In genomic region chr12:57226588-57227314, GRCh38 we compare ENCODE assay signal across 9 cellular contexts. TPM values are rescaled to one million over a fixed set of nuclear protein-coding genes. Genes with fewer than 3 reads are reported as not detected.
A peak's percentile ranks its signal among the peaks of the same experiment; 100 is the strongest.
DNase-seq lines count a peak whose midpoint lies in the region; ATAC-seq, FAIRE-seq and TF ChIP-seq lines count a peak whose summit lies in the region.
"Had no signal": no experiment of that assay in that cellular context is flagged by ENCODE, and none has a peak within 500 bp of the region (broad histone marks: within the 10 kb centered on the region; RNA-seq: fewer than 3 reads in every experiment).

No MANE protein-coding gene starts in this region.

- H2AK9ac ChIP-seq in IMR-90 (replicated peaks; ENCODE audit: low read depth, low read length, poor library complexity) = peak overlapping the region; percentile 68

- no peak overlapping the region; the same call in 1 of the 2 replicates for H2AK5ac ChIP-seq in IMR-90 (ENCODE audit: low read depth, low read length)

- no peak overlapping the region for H2BK120ac ChIP-seq in IMR-90 (ENCODE audit: low read depth, low read length)

- H2BK15ac ChIP-seq in IMR-90 (ENCODE audit: low read depth, low read length) = no peak overlapping the region

- H2BK5ac ChIP-seq in IMR-90 (ENCODE audit: low read depth, low read length, poor library complexity, severe bottlenecking) = no peak overlapping the region

- no peak for TF ChIP-seq RAD21 in IMR-90 (IDR thresholded peaks at IDR 0.05; ENCODE audit: low read length)
- TF ChIP-seq RAD21 in GM12878 (IDR thresholded peaks at IDR 0.05; ENCODE audit: insufficient read depth, low read depth, low read length) = no peak

- H2AFZ ChIP-seq in IMR-90 (replicated peaks; ENCODE audit: low read length, poor library complexity) (peak overlapping the region; percentile 46), GM12878 (ENCODE audit: control insufficient read depth, low read depth, low read length) (peak overlapping the region; percentile 81)

- H4K20me1 ChIP-seq in IMR-90 (ENCODE audit: insufficient read depth, low read length) = peaks cover 15% of the 10 kb centered on the region
- no peaks in the 10 kb centered on the region for H4K20me1 ChIP-seq in GM12878 (ENCODE audit: control insufficient read depth, insufficient read depth)

- dilution Hi-C loops in IMR-90 (cut with HindIII; ENCODE audit: low sequenced_read_pairs, unreplicated experiment) = no loop called here

- H4K8ac ChIP-seq in IMR-90 (ENCODE audit: low read depth in 2 of 2, low read length in 2 of 2) = no peak overlapping the region

- H3K4ac ChIP-seq in IMR-90 (ENCODE audit: low read depth, low read length) = no peak overlapping the region; the same call in 1 of the 2 replicates

- ATAC-seq in IMR-90 (ENCODE audit: low read depth) (no peak), GM12878 (no peak), HG03521 (IDR thresholded peaks at IDR 0.05; ENCODE audit: unreplicated experiment) (no peak)
- no peak for ATAC-seq in naive thymus-derived CD4-positive, alpha-beta T cell

- H3K27me3 Mint-ChIP-seq in Caco-2 (ENCODE audit: insufficient read depth, unreplicated experiment) = no peaks in the 10 kb centered on the region
- peaks cover 40 to 58% (median 52%) of the 10 kb centered on the region in 5 donors for H3K27me3 Mint-ChIP-seq in naive thymus-derived CD4-positive, alpha-beta T cell

- TF ChIP-seq CTCF in Caco-2 (IDR thresholded peaks at IDR 0.05; ENCODE audit: insufficient read depth in 1 of 2, low read depth in 1 of 2, low read length in 1 of 2, severe bottlenecking in 1 of 2, unreplicated experiment in 1 of 2) = no peak
- no peak for TF ChIP-seq CTCF in IMR-90 (conservative IDR thresholded peaks at IDR 0.05; ENCODE audit: low read depth, low read length)
- no peak for TF ChIP-seq CTCF in GM12878 (IDR thresholded peaks at IDR 0.05 in 2 of 3, conservative IDR thresholded peaks at IDR 0.05 in 1 of 3; ENCODE audit: control insufficient read depth in 2 of 3, extremely low read depth in 1 of 3, insufficient read depth in 1 of 3, low read depth in 3 of 3, low read length in 3 of 3)
- TF ChIP-seq CTCF in thyroid gland (IDR thresholded peaks at IDR 0.05) = no peak

- H3K14ac ChIP-seq in IMR-90 (replicated peaks; ENCODE audit: low read depth, low read length) = no peak overlapping the region

- H3K9ac ChIP-seq in IMR-90 (ENCODE audit: low read depth, low read length) (no peak overlapping the region), GM12878 (ENCODE audit: control insufficient read depth, insufficient read depth, low read length) (0 out of 2 replicates have a peak overlapping the region, but pooled peaks have one; percentile 8)

- H3K23ac ChIP-seq in IMR-90 (ENCODE audit: low read depth, low read length) = no peak overlapping the region

- intact Hi-C loops in Caco-2 (cut with micrococcal nuclease; ENCODE audit: unreplicated experiment) (no loop called here), IMR-90 (cut with micrococcal nuclease) (no loop called here), GM12878 (cut with micrococcal nuclease; ENCODE audit: unreplicated experiment) (no loop called here), thyroid gland (cut with DNase I) (no loop called here)
- intact Hi-C loops in naive thymus-derived CD4-positive, alpha-beta T cell (cut with micrococcal nuclease) = loop anchor here in 1 of 2 donors (5.0 kb wide), 1 partner anchor 594 kb away; the partner anchor contains the start of gene BAZ2A

- no peak overlapping the region for H4K91ac ChIP-seq in IMR-90 (ENCODE audit: insufficient read depth, low read depth, low read length)

- peak overlapping the region; percentile 5; the same call in 1 of the 2 replicates for H3K4me2 ChIP-seq in IMR-90 (ENCODE audit: low read depth, low read length)
- H3K4me2 ChIP-seq in GM12878 (ENCODE audit: control insufficient read depth, insufficient read depth) = peak overlapping the region; percentile 56

- POLR2A ChIA-PET in Caco-2 (lab: Charles Lee) (no interaction called here), IMR-90 (lab: Charles Lee; ENCODE audit: unreplicated experiment) (no interaction called here), GM12878 (lab: Charles Lee) (interaction anchor here (0.7 to 1.3 kb wide), 5 partner anchors 9 to 148 kb away, joined by 3 to 5 read pairs (median 5); partner anchors contain the start of gene NEMP1)
- POLR2A ChIA-PET in naive thymus-derived CD4-positive, alpha-beta T cell (lab: Charles Lee) = interaction anchor here (0.6 to 9.4 kb wide), 4 partner anchors 12 to 291 kb away, joined by 3 to 79 read pairs (median 3); a partner anchor contains a TSS

- no peaks in the 10 kb centered on the region for H3K27me3 ChIP-seq in Caco-2 (replicated peaks; ENCODE audit: control insufficient read depth, insufficient read depth, low read length)
- H3K27me3 ChIP-seq in IMR-90 (ENCODE audit: control insufficient read depth, insufficient read depth, low read length) = peaks cover 17% of the 10 kb centered on the region
- peaks cover 5 to 8% of the 10 kb centered on the region in 2 experiments; a peak in 3 of 4 replicates for H3K27me3 ChIP-seq in GM12878 (replicated peaks in 1 of 2; ENCODE audit: control insufficient read depth in 2 of 2, insufficient read depth in 2 of 2, low read length in 1 of 2)
- H3K27me3 ChIP-seq in naive thymus-derived CD4-positive, alpha-beta T cell (ENCODE audit: control insufficient read depth in 2 of 2, insufficient read depth in 2 of 2, low read length in 2 of 2) = peaks cover 9 to 41% of the 10 kb centered on the region in 2 donors
- peaks cover 22% of the 10 kb centered on the region for H3K27me3 ChIP-seq in thyroid gland

- no peak for FAIRE-seq in GM12878 (lab: Jason Lieb, UNC)
- FAIRE-seq: G401.6 had no signal

- no peak overlapping the region for H2BK20ac ChIP-seq in IMR-90 (ENCODE audit: low read depth, low read length)

- TF ChIP-seq EP300 in GM12878 (IDR thresholded peaks at IDR 0.05; ENCODE audit: borderline replicate concordance in 1 of 2, control insufficient read depth in 1 of 2, low read depth in 2 of 2, low read length in 2 of 2) = no peak

- SMC1A ChIA-PET in GM12878 (lab: Charles Lee; ENCODE audit: uncharacterized antibody, unreplicated experiment) = interaction anchor here (1.3 kb wide), 1 partner anchor 17 kb away, joined by 4 read pairs; no protein-coding TSS in a partner anchor

- whole genome bisulfite sequencing in IMR-90 (ENCODE audit: extremely low coverage in 2 of 2, insufficient read length in 1 of 2), 2 experiments = 60% methylated on average over 4 of the region's 35 CpGs; no CpG with 5 or more reads in 1 of the 2 experiments
- 26% methylated on average over 17 of the region's 35 CpGs for WGBS in GM12878 (ENCODE audit: insufficient coverage, insufficient replicate concordance, low lambda C conversion rate, missing lambda C conversion rate)
- WGBS in thyroid gland, 2 donors = 13 to 15% methylated on average over 26 to 34 of the region's 35 CpGs

- DNase-seq in Caco-2 (no peak), IMR-90 (no peak), GM12878 (ENCODE audit: low read depth, low spot score) (no peak), foreskin melanocyte (no peak), thyroid gland (no peak)
- DNase-seq in naive thymus-derived CD4-positive, alpha-beta T cell = no peak

- CTCF ChIA-PET in Caco-2 (lab: Charles Lee) = interaction anchor here (0.6 to 2.1 kb wide), 4 partner anchors 9 to 16 kb away, joined by 3 to 8 read pairs (median 4); no protein-coding TSS in a partner anchor
- CTCF ChIA-PET in IMR-90 (lab: Yijun Ruan, JAX) = interaction anchor here (1.0 to 5.3 kb wide), 2 partner anchors 15 to 24 kb away, joined by 3 to 47 read pairs; partner anchors contain the start of gene STAC3
- CTCF ChIA-PET in GM12878 (lab: Yijun Ruan, JAX) = interaction anchor here (0.8 to 7.8 kb wide), 10 partner anchors 9 to 469 kb away, joined by 3 to 202 read pairs (median 5); partner anchors contain the start of genes INHBE and NXPH4
- CTCF ChIA-PET in naive thymus-derived CD4-positive, alpha-beta T cell (lab: Charles Lee) = interaction anchor here (0.5 to 11.7 kb wide), 5 partner anchors 13 to 574 kb away, joined by 3 to 148 read pairs (median 3); a partner anchor contains a TSS

- H3K36me3 Mint-ChIP-seq in Caco-2 (ENCODE audit: insufficient read depth, unreplicated experiment) = peaks cover 39% of the 10 kb centered on the region
- H3K36me3 Mint-ChIP-seq in naive thymus-derived CD4-positive, alpha-beta T cell = peaks cover 0 to 14% (median 0%) of the 10 kb centered on the region in 5 donors

- H3K56ac ChIP-seq in IMR-90 (ENCODE audit: extremely low read depth, insufficient read depth, low read length) = no peak overlapping the region

- peaks cover 18 to 27% of the 10 kb centered on the region in 2 experiments; a peak in 3 of 4 replicates for H3K79me1 ChIP-seq in IMR-90 (ENCODE audit: low read depth in 1 of 2, low read length in 2 of 2)

- H3K9me3 Mint-ChIP-seq in Caco-2 (ENCODE audit: unreplicated experiment) = no peaks in the 10 kb centered on the region
- H3K9me3 Mint-ChIP-seq in naive thymus-derived CD4-positive, alpha-beta T cell = peaks cover 0 to 5% (median 0%) of the 10 kb centered on the region in 11 donors

- no peak overlapping the region for H3K4me3 ChIP-seq in Caco-2 (ENCODE audit: low read depth, low read length)
- H3K4me3 ChIP-seq in IMR-90 (ENCODE audit: insufficient read depth, low read depth, low read length) = no peak overlapping the region
- H3K4me3 ChIP-seq in GM12878 = no peak overlapping the region
- no peak overlapping the region for H3K4me3 ChIP-seq in naive thymus-derived CD4-positive, alpha-beta T cell (ENCODE audit: low read length)
- no peak overlapping the region for H3K4me3 ChIP-seq in thyroid gland (replicated peaks in 1 of 3)
- H3K4me3 ChIP-seq: lung had no signal

- no peak overlapping the region for H4K5ac ChIP-seq in IMR-90 (ENCODE audit: low read depth, low read length)

- peaks cover 14% of the 10 kb centered on the region for H3K9me1 ChIP-seq in IMR-90 (ENCODE audit: insufficient read depth, low read length)

- H3K4me1 ChIP-seq in Caco-2 (peaks cover 4% of the 10 kb centered on the region; the same call in 1 of the 2 replicates), IMR-90 (ENCODE audit: control insufficient read depth, insufficient read depth, low read length) (peaks cover 14% of the 10 kb centered on the region), GM12878 (ENCODE audit: control insufficient read depth, insufficient read depth, low read length) (peaks cover 31% of the 10 kb centered on the region), thyroid gland (peaks cover 10 to 43% of the 10 kb centered on the region in 2 donors)
- peaks cover 21 to 50% of the 10 kb centered on the region in 2 donors for H3K4me1 ChIP-seq in naive thymus-derived CD4-positive, alpha-beta T cell (ENCODE audit: control insufficient read depth in 2 of 2, insufficient read depth in 2 of 2, low read length in 2 of 2)

- H3K9me3 ChIP-seq in Caco-2 = no peaks in the 10 kb centered on the region
- H3K9me3 ChIP-seq in IMR-90 (ENCODE audit: control insufficient read depth, insufficient read depth, low read length) = no peaks in the 10 kb centered on the region
- H3K9me3 ChIP-seq in GM12878 (replicated peaks; ENCODE audit: control insufficient read depth, insufficient read depth, low read length) = no peaks in the 10 kb centered on the region
- H3K9me3 ChIP-seq in naive thymus-derived CD4-positive, alpha-beta T cell (ENCODE audit: control insufficient read depth in 2 of 3, low read length in 3 of 3) = no peaks in the 10 kb centered on the region
- no peaks in the 10 kb centered on the region for H3K9me3 ChIP-seq in thyroid gland

- H3K27ac ChIP-seq in IMR-90 (ENCODE audit: insufficient read depth, low read length) (no peak overlapping the region), GM12878 (ENCODE audit: control insufficient read depth, insufficient read depth) (no peak overlapping the region), thyroid gland (no peak overlapping the region)
- no peak overlapping the region for H3K27ac ChIP-seq in naive thymus-derived CD4-positive, alpha-beta T cell (ENCODE audit: low read depth, low read length)

- H3K18ac ChIP-seq in IMR-90 (ENCODE audit: low read depth, low read length) = no peak overlapping the region

- peak overlapping the region; percentile 17 for H3K4me3 Mint-ChIP-seq in Caco-2 (ENCODE audit: unreplicated experiment)
- H3K4me3 Mint-ChIP-seq in naive thymus-derived CD4-positive, alpha-beta T cell = peak overlapping the region in 9 of 10 donors; percentile 13 to 76 (median 68)

- in situ Hi-C loops in IMR-90 (cut with MboI; ENCODE audit: low sequenced_read_pairs) = no loop called here
- in situ Hi-C loops in GM12878 (cut with MboI) = no loop called here

- peaks cover 14% of the 10 kb centered on the region for H3K4me1 Mint-ChIP-seq in Caco-2 (ENCODE audit: low read depth, unreplicated experiment)
- peaks cover 41 to 74% (median 58%) of the 10 kb centered on the region in 7 donors for H3K4me1 Mint-ChIP-seq in naive thymus-derived CD4-positive, alpha-beta T cell

- H3K36me3 ChIP-seq in Caco-2 (ENCODE audit: control insufficient read depth, insufficient read depth, low read length) = peaks cover 1% of the 10 kb centered on the region; the same call in 1 of the 2 replicates
- H3K36me3 ChIP-seq in IMR-90 (ENCODE audit: control insufficient read depth, insufficient read depth, low read length) = peaks cover 11% of the 10 kb centered on the region
- peaks cover 2 to 6% of the 10 kb centered on the region in 2 experiments for H3K36me3 ChIP-seq in GM12878 (ENCODE audit: control insufficient read depth in 2 of 2, insufficient read depth in 2 of 2, low read length in 1 of 2)
- H3K36me3 ChIP-seq in naive thymus-derived CD4-positive, alpha-beta T cell (ENCODE audit: control insufficient read depth in 2 of 3, insufficient read depth in 3 of 3, low read length in 3 of 3) = peaks cover 0 to 6% (median 0%) of the 10 kb centered on the region in 3 experiments
- no peaks in the 10 kb centered on the region for H3K36me3 ChIP-seq in thyroid gland

- no peak overlapping the region for H3K27ac Mint-ChIP-seq in Caco-2 (ENCODE audit: unreplicated experiment)
- peak overlapping the region in 2 of 9 donors; percentile 13 to 73 for H3K27ac Mint-ChIP-seq in naive thymus-derived CD4-positive, alpha-beta T cell

- TF ChIP-seq POLR2A in IMR-90 (IDR thresholded peaks at IDR 0.05; ENCODE audit: low read depth, low read length) (no peak), GM12878 (IDR thresholded peaks at IDR 0.05; ENCODE audit: low read depth, low read length) (no peak), thyroid gland (IDR thresholded peaks at IDR 0.05) (no peak)

- no TSS peak for BruUV-seq in Caco-2 (replicated peaks; lab: Mats Ljungman, UMichigan)
- BruUV-seq in IMR-90 (replicated peaks; lab: Mats Ljungman, UMichigan) = no TSS peak
- no TSS peak for BruUV-seq in GM12878 (replicated peaks; lab: Mats Ljungman, UMichigan)

- RAD21 ChIA-PET in GM12878 (lab: Charles Lee; ENCODE audit: unreplicated experiment) = interaction anchor here (0.6 to 2.0 kb wide), 7 partner anchors 11 to 227 kb away, joined by 3 to 12 read pairs (median 6); partner anchors contain the start of gene STAT6

- peaks cover 22% of the 10 kb centered on the region for H3K79me2 ChIP-seq in GM12878 (ENCODE audit: control insufficient read depth, insufficient read depth, low read length)

RNA-seq across cellular contexts. Expression of gene SHMT2, which starts 2.8 kb away (rescaled TPM):
- total RNA-seq in Caco-2 (2022) = 387 and 466 TPM in 2 replicates
- total RNA-seq in IMR-90 (2012; rRNA removed) = 225 and 266 TPM in 2 replicates
- 302 and 364 TPM in 2 replicates for polyA plus RNA-seq in IMR-90 (2012; rRNA removed)
- polyA plus RNA-seq in IMR-90 (2012; cell fraction: cytosol; rRNA removed) = 201 and 323 TPM in 2 replicates
- 303 and 511 TPM in 2 replicates for polyA plus RNA-seq in IMR-90 (2012; cell fraction: nucleus; rRNA removed; ENCODE audit: low replicate concordance)
- total RNA-seq in GM12878 (2013; cell fraction: nucleolus; rRNA removed) = 103 and 117 TPM in 2 replicates
- 247 and 292 TPM in 2 replicates for total RNA-seq in GM12878 (2014; rRNA removed)
- 147 and 158 TPM in 2 replicates for total RNA-seq in GM12878 (2014; rRNA removed; fragmentation: Illumina TruSeq; extraction: Trizol)
- total RNA-seq in GM12878 (2021) = 288 and 297 TPM in 2 replicates
- polyA plus RNA-seq in GM12878 (2011; ENCODE audit: low read depth) = 113 TPM
- 93.5 and 253 TPM in 2 replicates for polyA plus RNA-seq in GM12878 (2011; rRNA removed)
- polyA plus RNA-seq in GM12878 (2011; cell fraction: cytosol; rRNA removed) = 380 and 408 TPM in 2 replicates
- polyA plus RNA-seq in GM12878 (2011; cell fraction: nucleus; rRNA removed) = 498 and 628 TPM in 2 replicates
- polyA plus RNA-seq in GM12878 (2012) = 207 and 235 TPM in 2 replicates
- polyA plus RNA-seq in GM12878 (2014; fragmentation: Illumina TruSeq; extraction: Trizol) = 96.4 and 282 TPM in 2 replicates
- polyA plus RNA-seq in GM12878 (2014; fragmentation: Nextera tagmentation; extraction: Ambion mirVana) = 10 to 100 TPM; 57.0 to 65.6 TPM
- polyA plus RNA-seq in GM12878 (2014; rRNA removed) = 193 and 221 TPM in 2 replicates
- polyA plus RNA-seq in GM12878 (2016; fragmentation: Nextera tagmentation; extraction: Ambion mirVana) = 100 to 1,000 TPM; 153 to 178 TPM
- 217 and 275 TPM in 2 replicates for polyA minus RNA-seq in GM12878 (2011; rRNA and poly(A)+ RNA removed)
- 110 and 146 TPM in 2 replicates for polyA minus RNA-seq in GM12878 (2011; cell fraction: cytosol; rRNA and poly(A)+ RNA removed)
- 118 and 173 TPM in 2 replicates for polyA minus RNA-seq in GM12878 (2011; cell fraction: nucleus; rRNA and poly(A)+ RNA removed)
- 100 to 1,000 TPM in 1 of 5 experiments, 10 to 100 TPM in 4; 21.7 to 175 (median 36.1) TPM for total RNA-seq in naive thymus-derived CD4-positive, alpha-beta T cell
- polyA plus RNA-seq in naive thymus-derived CD4-positive, alpha-beta T cell = 10 to 100 TPM; 29.7 to 40.4 TPM
- total RNA-seq in thyroid gland = 10 to 100 TPM; 34.0 to 58.4 (median 49.8) TPM

RNA-seq across cellular contexts. Expression of gene NXPH4, which starts 10.2 kb away (rescaled TPM):
- total RNA-seq in Caco-2 (2022) (10.0 and 10.6 TPM in 2 replicates), IMR-90 (2012; rRNA removed) (0.36 and 0.56 TPM in 2 replicates), GM12878 (2014; rRNA removed) (not detected in 2 replicates), GM12878 (2014; rRNA removed; fragmentation: Illumina TruSeq; extraction: Trizol) (not detected in 2 replicates), GM12878 (2021) (0.19 and 0.26 TPM in 2 replicates), thyroid gland (under 1 TPM in 1 of 4 donors, not detected in 3; 0.27 TPM)
- polyA plus RNA-seq in IMR-90 (2012; rRNA removed) (3.3 and 3.8 TPM in 2 replicates), GM12878 (2011; rRNA removed) (not detected in 2 replicates), GM12878 (2014; fragmentation: Illumina TruSeq; extraction: Trizol) (0.03 TPM in 1 of 2 replicates, not detected in the other), GM12878 (2014; fragmentation: Nextera tagmentation; extraction: Ambion mirVana) (not detected), GM12878 (2014; rRNA removed) (not detected in 2 replicates), GM12878 (2016; fragmentation: Nextera tagmentation; extraction: Ambion mirVana) (not detected)
- 4.8 and 7.5 TPM in 2 replicates for polyA plus RNA-seq in IMR-90 (2012; cell fraction: cytosol; rRNA removed)
- polyA plus RNA-seq in IMR-90 (2012; cell fraction: nucleus; rRNA removed; ENCODE audit: low replicate concordance) = 3.3 and 5.8 TPM in 2 replicates
- 0.48 TPM in 1 of 2 replicates, not detected in the other for total RNA-seq in GM12878 (2013; cell fraction: nucleolus; rRNA removed)
- not detected for polyA plus RNA-seq in GM12878 (2011; ENCODE audit: low read depth)
- polyA plus RNA-seq in GM12878 (2011; cell fraction: cytosol; rRNA removed) = 0.12 TPM in 1 of 2 replicates, not detected in the other
- polyA plus RNA-seq in GM12878 (2011; cell fraction: nucleus; rRNA removed) = 0.29 and 0.58 TPM in 2 replicates
- 0.46 and 0.54 TPM in 2 replicates for polyA plus RNA-seq in GM12878 (2012)
- not detected in 2 replicates for polyA minus RNA-seq in GM12878 (2011; rRNA and poly(A)+ RNA removed)
- polyA minus RNA-seq in GM12878 (2011; cell fraction: cytosol; rRNA and poly(A)+ RNA removed) = not detected in 2 replicates
- not detected in 2 replicates for polyA minus RNA-seq in GM12878 (2011; cell fraction: nucleus; rRNA and poly(A)+ RNA removed)
- total RNA-seq in naive thymus-derived CD4-positive, alpha-beta T cell = under 1 TPM in 1 of 5 experiments, not detected in 4; 0.31 TPM
- polyA plus RNA-seq in naive thymus-derived CD4-positive, alpha-beta T cell = not detected

RNA-seq across cellular contexts. Expression of gene STAC3, which starts 24.2 kb away (rescaled TPM):
- total RNA-seq in Caco-2 (2022) (0.70 and 1.3 TPM in 2 replicates), IMR-90 (2012; rRNA removed) (under 0.01 and 0.18 TPM in 2 replicates), GM12878 (2014; rRNA removed) (2.7 and 3.6 TPM in 2 replicates), GM12878 (2014; rRNA removed; fragmentation: Illumina TruSeq; extraction: Trizol) (3.3 and 4.0 TPM in 2 replicates), GM12878 (2021) (5.5 and 5.7 TPM in 2 replicates), thyroid gland (1 to 10 TPM in 2 of 4 donors, under 1 TPM in 1, not detected in 1; 0.88 to 7.3 (median 3.0) TPM)
- polyA plus RNA-seq in IMR-90 (2012; rRNA removed) (0.67 and 0.80 TPM in 2 replicates), GM12878 (2011; rRNA removed) (8.8 and 10.4 TPM in 2 replicates), GM12878 (2014; fragmentation: Illumina TruSeq; extraction: Trizol) (9.8 and 9.9 TPM in 2 replicates), GM12878 (2014; fragmentation: Nextera tagmentation; extraction: Ambion mirVana) (under 1 TPM; 0.49 to 0.55 TPM), GM12878 (2014; rRNA removed) (8.3 and 9.4 TPM in 2 replicates), GM12878 (2016; fragmentation: Nextera tagmentation; extraction: Ambion mirVana) (1 to 10 TPM; 1.7 to 2.1 TPM)
- 0.13 and 0.66 TPM in 2 replicates for polyA plus RNA-seq in IMR-90 (2012; cell fraction: cytosol; rRNA removed)
- polyA plus RNA-seq in IMR-90 (2012; cell fraction: nucleus; rRNA removed; ENCODE audit: low replicate concordance) = 2.9 and 4.4 TPM in 2 replicates
- total RNA-seq in GM12878 (2013; cell fraction: nucleolus; rRNA removed) = 3.2 and 4.8 TPM in 2 replicates
- polyA plus RNA-seq in GM12878 (2011; ENCODE audit: low read depth) = 3.8 TPM
- 7.2 and 7.5 TPM in 2 replicates for polyA plus RNA-seq in GM12878 (2011; cell fraction: cytosol; rRNA removed)
- 9.9 and 11.7 TPM in 2 replicates for polyA plus RNA-seq in GM12878 (2011; cell fraction: nucleus; rRNA removed)
- 6.6 and 7.7 TPM in 2 replicates for polyA plus RNA-seq in GM12878 (2012)
- 4.6 and 5.5 TPM in 2 replicates for polyA minus RNA-seq in GM12878 (2011; rRNA and poly(A)+ RNA removed)
- polyA minus RNA-seq in GM12878 (2011; cell fraction: cytosol; rRNA and poly(A)+ RNA removed) = 3.5 and 3.9 TPM in 2 replicates
- polyA minus RNA-seq in GM12878 (2011; cell fraction: nucleus; rRNA and poly(A)+ RNA removed) = 2.2 and 2.3 TPM in 2 replicates
- 1 to 10 TPM; 2.5 to 7.3 (median 5.6) TPM for total RNA-seq in naive thymus-derived CD4-positive, alpha-beta T cell
- polyA plus RNA-seq in naive thymus-derived CD4-positive, alpha-beta T cell = not detected

Comparison
In these comparisons a context has a peak if more than half of its experiments do, and no peak if none do; other contexts are left out.
1. POLR2A ChIA-PET loops: an anchor here in GM12878 (0.7 to 1.3 kb wide) and naive thymus-derived CD4-positive, alpha-beta T cell (0.6 to 9.4 kb wide); none called in Caco-2 and IMR-90.